ENCODE assay signal across 21 cellular contexts in the genomic region with DNA sequence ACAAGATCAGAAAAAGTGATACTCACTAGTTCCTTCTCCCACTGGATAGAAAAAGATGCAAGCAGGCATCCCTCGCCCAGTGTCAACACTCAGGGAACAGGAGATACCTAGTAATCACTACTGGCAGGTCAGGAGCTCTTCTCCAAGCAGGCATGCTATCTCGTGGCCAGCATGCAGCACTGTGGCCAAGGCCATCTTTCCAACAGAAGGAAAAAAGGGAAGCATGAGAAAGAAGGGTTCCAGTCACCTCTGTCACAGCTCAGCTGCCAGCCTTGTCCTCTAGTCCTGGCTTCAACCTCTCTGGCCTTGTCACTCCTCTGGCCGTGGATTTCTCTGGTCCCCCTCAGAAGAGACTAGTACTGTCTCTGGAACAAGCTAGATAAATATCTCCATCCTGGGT. TPM values are rescaled to one million over a fixed set of nuclear protein-coding genes. Genes with fewer than 3 reads are reported as not detected.
DNase-seq lines count a peak whose midpoint lies in the region; ATAC-seq and TF ChIP-seq lines count a peak whose summit lies in the region.
"Had no signal": no experiment of that assay in that cellular context is flagged by ENCODE, and none has a peak within 500 bp of the region (broad histone marks: within the 10 kb centered on the region; RNA-seq: fewer than 3 reads in every experiment).

No MANE protein-coding gene starts in this region.

- no peak overlapping the region for H3K4ac ChIP-seq in mesendoderm (ENCODE audit: low read depth, low read length)

- H2BK15ac ChIP-seq in mesendoderm (replicated peaks; ENCODE audit: low read depth), result no peak overlapping the region

- no peak overlapping the region for H2AK5ac ChIP-seq in mesendoderm (ENCODE audit: low read length)

- no peak overlapping the region for H3K4me3 Mint-ChIP-seq in activated naive CD4-positive, alpha-beta T cell treated with anti-CD3 and anti-CD28 coated beads for 36 hours
- H3K4me3 Mint-ChIP-seq: CD4-positive, alpha-beta T cell had no signal

- H3K36me3 Mint-ChIP-seq in activated naive CD4-positive, alpha-beta T cell treated with anti-CD3 and anti-CD28 coated beads for 36 hours (ENCODE audit: low read depth), result no peaks in the 10 kb centered on the region

- no peaks in the 10 kb centered on the region for H4K20me1 ChIP-seq in HCT116 (ENCODE audit: insufficient read depth)

- H3K9me3 ChIP-seq in HCT116 (ENCODE audit: control insufficient read depth in 1 of 2, insufficient read depth in 1 of 2, low read depth in 1 of 2, low read length in 2 of 2) (no peaks in the 10 kb centered on the region), adrenal gland (replicated peaks in 1 of 3) (no peaks in the 10 kb centered on the region)
- H3K9me3 ChIP-seq: Peyer's patch had no signal

- H4K5ac ChIP-seq in mesendoderm (ENCODE audit: low read length), result no peak overlapping the region

- H3K9ac ChIP-seq in HCT116 (ENCODE audit: low read length) (no peak overlapping the region), mesendoderm (ENCODE audit: low read length) (no peak overlapping the region)
- H3K9ac ChIP-seq: GM23248, KMS-11 had no signal

- no peak for DNase-seq in HCT116 (ENCODE audit: low read depth, low spot score)
- DNase-seq in adrenal gland, result peak in 6 of 7 donors; percentile 60 to 78 (median 71)
- DNase-seq in mesendoderm, result no peak
- no peak for DNase-seq in cerebellum (ENCODE audit: low spot score)
- no peak for DNase-seq in left colon
- DNase-seq in NK-92 (lab: John Stamatoyannopoulos, UW; ENCODE audit: unreplicated experiment), result no peak
- no peak for DNase-seq in activated naive CD4-positive, alpha-beta T cell treated with anti-CD3 and anti-CD28 coated beads for 36 hours
- DNase-seq: CD4-positive, alpha-beta T cell; COR-L47; DMS79 treated with DMSO at 0.1 percent for 48 hours; GM23248; NCI-H1105; NCI-H146; NCI-H2029; NCI-H2227 treated with DMSO at 0.1 percent for 48 hours; NCI-H510A treated with DMSO at 0.1 percent for 48 hours; NCI-H748 treated with DMSO at 0.1 percent for 48 hours; NK-92 treated with Interleukin-12 subunit alpha and Interleukin-12 subunit beta, amount 100 ng/mL, for 24 hours had no signal

- H3K18ac ChIP-seq in mesendoderm (ENCODE audit: low read length), result no peak overlapping the region

- H3K9me3 Mint-ChIP-seq in activated naive CD4-positive, alpha-beta T cell treated with anti-CD3 and anti-CD28 coated beads for 36 hours, result no peaks in the 10 kb centered on the region
- H3K9me3 Mint-ChIP-seq: CD4-positive, alpha-beta T cell had no signal

- H3K4me1 ChIP-seq in HCT116 (ENCODE audit: control insufficient read depth in 1 of 2, insufficient read depth in 2 of 2, low read length in 2 of 2) (peaks cover 10 to 31% of the 10 kb centered on the region in 2 experiments), adrenal gland (replicated peaks in 1 of 2) (peaks cover 62 to 91% of the 10 kb centered on the region in 2 donors), mesendoderm (ENCODE audit: control insufficient read depth, low read depth, low read length) (peaks cover 31% of the 10 kb centered on the region)

- no peak for TF ChIP-seq RAD21 in HCT116 (IDR thresholded peaks at IDR 0.05; ENCODE audit: low read depth)

- no peaks in the 10 kb centered on the region for H3K27me3 ChIP-seq in HCT116 (ENCODE audit: insufficient read depth, low read length)
- no peaks in the 10 kb centered on the region for H3K27me3 ChIP-seq in adrenal gland
- H3K27me3 ChIP-seq in mesendoderm (ENCODE audit: insufficient read depth, low read length, poor library complexity), result no peaks in the 10 kb centered on the region
- H3K27me3 ChIP-seq: Peyer's patch had no signal

- H2BK120ac ChIP-seq in mesendoderm (ENCODE audit: low read depth, low read length), result no peak overlapping the region

- H3K4me3 ChIP-seq in HCT116 (replicated peaks in 1 of 2; ENCODE audit: low read depth in 1 of 2, low read length in 2 of 2), result no peak overlapping the region
- H3K4me3 ChIP-seq in adrenal gland, result peak overlapping the region in 1 of 4 donors; percentile 37
- H3K4me3 ChIP-seq in mesendoderm (ENCODE audit: low read length), result no peak overlapping the region
- H3K4me3 ChIP-seq: GM23248, Peyer's patch had no signal

- CTCF ChIA-PET in HCT116 (lab: Charles Lee), result interaction anchor here (1.8 kb wide), 1 partner anchor 9 kb away, joined by 9 read pairs; no protein-coding TSS in a partner anchor
- CTCF ChIA-PET in activated naive CD4-positive, alpha-beta T cell treated with anti-CD3 and anti-CD28 coated beads for 36 hours (lab: Charles Lee), result interaction anchor here (0.8 kb wide), 1 partner anchor 9 kb away, joined by 3 read pairs; no protein-coding TSS in a partner anchor

- RAD21 ChIA-PET in HCT116 (lab: Charles Lee; ENCODE audit: low non-redundant PET in 1 of 2, low total read pairs in 2 of 2, uncharacterized antibody in 2 of 2, unreplicated experiment in 2 of 2), result no interaction called here

- peaks cover 52% of the 10 kb centered on the region; the same call in 1 of the 2 replicates for H3K79me2 ChIP-seq in HCT116 (ENCODE audit: insufficient read depth, low read length)
- H3K79me2 ChIP-seq in mesendoderm (ENCODE audit: control insufficient read depth, insufficient read depth, low read length), result peaks cover 66% of the 10 kb centered on the region

- H3K23ac ChIP-seq in mesendoderm (ENCODE audit: low read length), result no peak overlapping the region

- TF ChIP-seq CTCF in HCT116 (IDR thresholded peaks at IDR 0.05 in 2 of 3, conservative IDR thresholded peaks at IDR 0.05 in 1 of 3; ENCODE audit: borderline replicate concordance in 1 of 3, insufficient read depth in 1 of 3, low read depth in 2 of 3, low read length in 2 of 3) (no peak), adrenal gland (IDR thresholded peaks at IDR 0.05) (no peak)

- H3K9me2 ChIP-seq in HCT116 (ENCODE audit: insufficient read depth), result no peaks in the 10 kb centered on the region

- 33 to 71% (median 42%) methylated on average over 3 of the region's 3 CpGs for WGBS in adrenal gland, 4 donors
- no CpG with 5 or more reads among the region's 3 CpGs for WGBS in mesendoderm (ENCODE audit: extremely low coverage, insufficient coverage, low lambda C conversion rate)

- H4K8ac ChIP-seq in mesendoderm (ENCODE audit: low read depth, low read length), result no peak overlapping the region

- H3K27ac Mint-ChIP-seq in activated naive CD4-positive, alpha-beta T cell treated with anti-CD3 and anti-CD28 coated beads for 36 hours, result no peak overlapping the region
- H3K27ac Mint-ChIP-seq: CD4-positive, alpha-beta T cell had no signal

- H2AFZ ChIP-seq in HCT116 (ENCODE audit: low read depth, low read length, poor library complexity, severe bottlenecking), result no peak overlapping the region
- H2AFZ ChIP-seq: GM23248 had no signal

- H3K27me3 Mint-ChIP-seq in activated naive CD4-positive, alpha-beta T cell treated with anti-CD3 and anti-CD28 coated beads for 36 hours (ENCODE audit: low read depth), result peaks cover 9% of the 10 kb centered on the region
- H3K27me3 Mint-ChIP-seq: CD4-positive, alpha-beta T cell had no signal

- peak overlapping the region; percentile 51 for H3K56ac ChIP-seq in mesendoderm (ENCODE audit: low read length)

- peaks cover 29% of the 10 kb centered on the region for H3K79me1 ChIP-seq in mesendoderm (ENCODE audit: low read length)

- POLR2A ChIA-PET in HCT116 (lab: Charles Lee), result interaction anchor here (0.8 to 1.3 kb wide), 2 partner anchors 8 to 9 kb away, joined by 3 to 5 read pairs; no protein-coding TSS in a partner anchor

- H3K36me3 ChIP-seq in HCT116 (ENCODE audit: control insufficient read depth in 1 of 2, insufficient read depth in 2 of 2, low read length in 2 of 2) (no peaks in the 10 kb centered on the region), adrenal gland (replicated peaks in 1 of 2) (no peaks in the 10 kb centered on the region), mesendoderm (ENCODE audit: control insufficient read depth, insufficient read depth, low read length) (no peaks in the 10 kb centered on the region)
- H3K36me3 ChIP-seq: Peyer's patch had no signal

- ATAC-seq in HCT116, result no peak
- no peak for ATAC-seq in left colon
- ATAC-seq: Right ventricle myocardium inferior had no signal

- H3K27ac ChIP-seq in HCT116 (ENCODE audit: low read depth, low read length) (no peak overlapping the region), adrenal gland (peak overlapping the region; percentile 61 to 96 (median 94)), mesendoderm (ENCODE audit: low read depth, low read length) (no peak overlapping the region)
- H3K27ac ChIP-seq: GM23248, KMS-11 had no signal

- no TSS peak for BruUV-seq in HCT116 (replicated peaks; lab: Mats Ljungman, UMichigan)

- intact Hi-C loops in HCT116 (cut with micrococcal nuclease) (no loop called here), adrenal gland (cut with DNase I) (no loop called here), left colon (cut with DNase I, micrococcal nuclease) (no loop called here)
- intact Hi-C loops in activated naive CD4-positive, alpha-beta T cell treated with anti-CD3 and anti-CD28 coated beads for 36 hours (cut with micrococcal nuclease), result no loop called here

- H3K4me2 ChIP-seq in HCT116 (ENCODE audit: low read length) (peak overlapping the region; percentile 44), mesendoderm (ENCODE audit: low read length) (no peak overlapping the region)
- H3K4me2 ChIP-seq: KMS-11 had no signal

- H3K4me1 Mint-ChIP-seq in activated naive CD4-positive, alpha-beta T cell treated with anti-CD3 and anti-CD28 coated beads for 36 hours (ENCODE audit: low read depth), result no peaks in the 10 kb centered on the region

- no peak for TF ChIP-seq POLR2A in HCT116 (IDR thresholded peaks at IDR 0.05; ENCODE audit: borderline replicate concordance, extremely low read depth, insufficient read depth, insufficient read length)
- peak in 1 of 2 donors; percentile 4 for TF ChIP-seq POLR2A in adrenal gland (IDR thresholded peaks at IDR 0.05)

- H2BK5ac ChIP-seq in mesendoderm (ENCODE audit: low read length), result no peak overlapping the region

TF ChIP-seq in HCT116, 20 proteins besides CTCF, POLR2A, EP300 and RAD21 (continues in another document):
- no peak for TF ChIP-seq CEBPB (IDR thresholded peaks at IDR 0.05; ENCODE audit: low read depth)
- TF ChIP-seq ZFX (IDR thresholded peaks at IDR 0.05), result no peak
- no peak for TF ChIP-seq POLR2AphosphoS5 (IDR thresholded peaks at IDR 0.05; ENCODE audit: low read depth, low read length)
- no peak for TF ChIP-seq ZNF274 (IDR thresholded peaks at IDR 0.05; ENCODE audit: low read depth, low read length)
- TF ChIP-seq TCF7L2 (IDR thresholded peaks at IDR 0.05; ENCODE audit: borderline replicate concordance, extremely low read depth, insufficient read depth, insufficient read length), result no peak

RNA-seq across cellular contexts. Expression of a gene that starts 45.3 kb away (rescaled TPM):
- total RNA-seq in HCT116 (2021; ENCODE audit: unreplicated experiment) (44.8 TPM), adrenal gland (100 to 1,000 TPM in 6 of 8 donors, 10 to 100 TPM in 2; 81.8 to 175 (median 125) TPM), cerebellum (51.5 TPM), left colon (10 to 100 TPM; 26.0 to 36.7 TPM)
- polyA plus RNA-seq in HCT116 (2012), result 39.1 and 44.3 TPM in 2 replicates
- 10 to 100 TPM; 39.6 to 94.4 (median 88.6) TPM for polyA plus RNA-seq in adrenal gland
- 58.5 TPM for polyA plus RNA-seq in mesendoderm (2013, experiment 1 of 2)
- polyA plus RNA-seq in mesendoderm (2013, experiment 2 of 2), result 57.0 TPM
- 1 to 10 TPM; 2.6 to 3.3 TPM for total RNA-seq in activated naive CD4-positive, alpha-beta T cell treated with anti-CD3 and anti-CD28 coated beads for 36 hours

Comparison
In these comparisons a context has a peak if more than half of its experiments do, and no peak if none do; other contexts are left out.
1. DNase-seq: peak in adrenal gland (6 of 7); none in HCT116 (single experiment), mesendoderm (single experiment), cerebellum (single experiment), left colon (0 of 2), NK-92 (single experiment) and activated naive CD4-positive, alpha-beta T cell treated with anti-CD3 and anti-CD28 coated beads for 36 hours (single experiment).
2. H3K27ac ChIP-seq: peak in adrenal gland (5 of 5); none in HCT116 (single experiment) and mesendoderm (single experiment).
3. RNA of a gene that starts 45.3 kb away (total RNA-seq): 81.8 to 175 TPM in adrenal gland, 51.5 TPM in cerebellum (single experiment), 44.8 TPM in HCT116 (single experiment) and 26.0 to 36.7 TPM in left colon; 2.6 to 3.3 TPM in activated naive CD4-positive, alpha-beta T cell treated with anti-CD3 and anti-CD28 coated beads for 36 hours; every median in the first group is over 4 times any median in the second.